Comparison of ENCODE assay signal across 1 cellular context in the genomic region with DNA sequence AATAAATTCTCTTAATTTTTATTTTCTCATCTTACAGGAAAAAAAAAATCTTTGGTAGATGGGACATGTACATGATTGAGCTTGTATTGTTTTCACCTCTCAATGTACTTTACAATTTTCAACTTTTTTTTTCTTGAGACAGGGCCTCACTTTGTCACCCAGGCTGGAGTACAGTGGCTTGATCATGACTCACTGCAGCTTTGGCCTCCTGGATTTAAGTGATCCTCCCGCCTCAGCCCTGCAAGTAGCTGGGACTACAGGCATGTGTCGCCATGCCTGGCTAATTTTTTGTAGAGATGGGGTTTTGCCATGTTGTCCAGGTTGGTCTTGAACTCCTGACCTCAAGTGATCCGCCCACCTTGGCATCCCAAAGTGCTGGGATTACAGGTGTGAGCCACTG.
TF ChIP-seq lines count a peak whose summit lies in the region.

No MANE protein-coding gene starts in this region.

TF ChIP-seq in HepG2, 621 proteins besides CTCF, POLR2A, EP300 and RAD21:
- peak; percentile 73; the same call in 1 of the 2 replicates for TF ChIP-seq ZSCAN25 (CRISPR knock-in tag; IDR thresholded peaks at IDR 0.05)
